ENCODE assay signal across 17 cellular contexts in genomic region chr18:48986851-48987761, GRCh38.
"Had no signal": no experiment of that assay in that cellular context is flagged by ENCODE, and none has a peak within 500 bp of the region (broad histone marks: within the 10 kb centered on the region; RNA-seq: fewer than 3 reads in every experiment).

No MANE protein-coding gene starts in this region.

- ATAC-seq: activated CD4-positive, CD25-positive, alpha-beta regulatory T cell treated with anti-CD3 and anti-CD28 coated beads, Interleukin-2, amount 50 U/mL, for 24 hours; activated CD8-positive, alpha-beta memory T cell treated with anti-CD3 and anti-CD28 coated beads, Interleukin-2, amount 10 ng/mL, durations not matched to agents 7 days and 5 days; activated T-cell treated with anti-CD3 and anti-CD28 coated beads, Interleukin-2, amount 50 U/mL, for 4 hours; mucosa of descending colon; naive thymus-derived CD8-positive, alpha-beta T cell had no signal

- H3K27ac ChIP-seq: epithelial cell of prostate had no signal

- DNase-seq: activated CD4-positive, alpha-beta T cell treated with anti-CD3 and anti-CD28 coated beads, Interleukin-2, amount 50 U/mL, for 4 hours; activated CD8-positive, alpha-beta memory T cell treated with anti-CD3 and anti-CD28 coated beads, Interleukin-2, amount 10 ng/mL, durations not matched to agents 7 days and 5 days; activated effector memory CD4-positive, alpha-beta T cell treated with anti-CD3 and anti-CD28 coated beads, Interleukin-2, amount 50 U/mL, for 16 hours; activated T-cell treated with anti-CD3 and anti-CD28 coated beads, Interleukin-2, amount 50 U/mL, for 4 hours; caudate nucleus; cortex of kidney; effector memory CD4-positive, alpha-beta T cell; hippocampal formation; mammary epithelial cell; mucosa of descending colon; naive thymus-derived CD8-positive, alpha-beta T cell; occipital lobe; stimulated activated CD4-positive, alpha-beta T cell treated with anti-CD3 and anti-CD28 coated beads, Interleukin-4, amount 100 ng/mL, for 1 hour; stimulated activated CD8-positive, alpha-beta memory T cell treated with anti-CD3 and anti-CD28 coated beads, Interleukin-4, amount 100 ng/mL, for 48 hours; T-helper 2 cell had no signal

- H3K9me3 ChIP-seq: mucosa of descending colon had no signal

- H3K4me3 ChIP-seq: mucosa of descending colon had no signal
